Comparison of ENCODE assay signal across 15 cellular contexts in the genomic region with DNA sequence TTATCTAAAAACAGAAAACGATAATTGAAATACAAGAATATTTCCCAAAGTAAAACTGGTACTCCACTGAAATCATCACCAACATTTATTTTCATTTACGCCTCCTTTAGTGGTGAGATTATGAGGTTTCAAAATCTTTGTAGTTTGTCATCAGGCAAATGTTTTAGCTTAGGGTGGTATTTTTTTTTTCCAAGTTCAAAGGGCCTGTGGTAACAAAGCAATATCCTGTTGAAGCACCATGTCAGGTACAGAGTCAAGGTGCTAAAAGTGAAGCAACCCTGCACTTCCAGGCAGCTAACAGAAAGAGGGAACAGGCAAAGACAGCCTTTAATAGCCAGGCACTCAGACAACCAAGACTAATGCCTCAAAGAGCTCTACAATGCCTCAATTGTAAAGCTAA.
DNase-seq lines count a peak whose midpoint lies in the region; ATAC-seq lines count a peak whose summit lies in the region.
"Had no signal": no experiment of that assay in that cellular context is flagged by ENCODE, and none has a peak within 500 bp of the region (broad histone marks: within the 10 kb centered on the region; RNA-seq: fewer than 3 reads in every experiment).

No MANE protein-coding gene starts in this region.

- no peaks in the 10 kb centered on the region for H3K27me3 Mint-ChIP-seq in T-helper 17 cell
- no peaks in the 10 kb centered on the region for H3K27me3 Mint-ChIP-seq in activated naive CD8-positive, alpha-beta T cell treated with anti-CD3 and anti-CD28 coated beads, Interleukin-2, amount 10 ng/mL, durations not matched to agents 7 days and 5 days
- no peaks in the 10 kb centered on the region for H3K27me3 Mint-ChIP-seq in stimulated activated memory B cell treated with anti-CD40 and anti-IgM and Interleukin-4, amounts not matched to agents 10 μg/mL and 1 μg/mL and 100 μg/mL, for 72 hours

- no peaks in the 10 kb centered on the region for H3K9me3 ChIP-seq in T-helper 17 cell (ENCODE audit: control insufficient read depth, low read length, poor library complexity, severe bottlenecking)
- H3K9me3 ChIP-seq: left ventricle myocardium inferior had no signal

- peak overlapping the region; percentile 92 for H3K27ac Mint-ChIP-seq in T-helper 17 cell
- H3K27ac Mint-ChIP-seq in activated naive CD8-positive, alpha-beta T cell treated with anti-CD3 and anti-CD28 coated beads, Interleukin-2, amount 10 ng/mL, durations not matched to agents 7 days and 5 days: peak overlapping the region; percentile 77
- peak overlapping the region; percentile 35 for H3K27ac Mint-ChIP-seq in stimulated activated memory B cell treated with anti-CD40 and anti-IgM and Interleukin-4, amounts not matched to agents 10 μg/mL and 1 μg/mL and 100 μg/mL, for 72 hours

- DNase-seq in activated gamma-delta T cell treated with Interleukin-2 at 50 U/mL for 16 hours (peak; percentile 38), activated gamma-delta T cell (lab: John Stamatoyannopoulos, UW) (no peak), T-helper 17 cell (no peak), NCI-H510A treated with DMSO at 0.1 percent for 48 hours (lab: John Stamatoyannopoulos, UW) (no peak)
- no peak for DNase-seq in activated naive CD8-positive, alpha-beta T cell treated with anti-CD3 and anti-CD28 coated beads, Interleukin-2, amount 10 ng/mL, durations not matched to agents 7 days and 5 days
- DNase-seq: amniotic stem cell, foreskin fibroblast, GF-D8, left ventricle myocardium inferior, NCI-H82, posterior cingulate gyrus had no signal

- POLR2A ChIA-PET in activated naive CD8-positive, alpha-beta T cell treated with anti-CD3 and anti-CD28 coated beads, Interleukin-2, amount 10 ng/mL, durations not matched to agents 7 days and 5 days (lab: Charles Lee): interaction anchor here (0.6 to 2.1 kb wide), 5 partner anchors 9 to 605 kb away, joined by 3 to 10 read pairs (median 5); partner anchors contain the start of gene JAK1

- peaks cover 56% of the 10 kb centered on the region for H3K4me1 Mint-ChIP-seq in T-helper 17 cell
- H3K4me1 Mint-ChIP-seq in activated naive CD8-positive, alpha-beta T cell treated with anti-CD3 and anti-CD28 coated beads, Interleukin-2, amount 10 ng/mL, durations not matched to agents 7 days and 5 days: peaks cover 47% of the 10 kb centered on the region
- peaks cover 8% of the 10 kb centered on the region for H3K4me1 Mint-ChIP-seq in stimulated activated memory B cell treated with anti-CD40 and anti-IgM and Interleukin-4, amounts not matched to agents 10 μg/mL and 1 μg/mL and 100 μg/mL, for 72 hours

- H3K4me3 Mint-ChIP-seq in T-helper 17 cell: peak overlapping the region; percentile 65
- peak overlapping the region; percentile 71 for H3K4me3 Mint-ChIP-seq in activated naive CD8-positive, alpha-beta T cell treated with anti-CD3 and anti-CD28 coated beads, Interleukin-2, amount 10 ng/mL, durations not matched to agents 7 days and 5 days
- H3K4me3 Mint-ChIP-seq in stimulated activated memory B cell treated with anti-CD40 and anti-IgM and Interleukin-4, amounts not matched to agents 10 μg/mL and 1 μg/mL and 100 μg/mL, for 72 hours: no peak overlapping the region

- ATAC-seq in T-helper 17 cell (peak; percentile 94), GM19463 (IDR thresholded peaks at IDR 0.05; ENCODE audit: unreplicated experiment) (no peak), GM18870 (IDR thresholded peaks at IDR 0.05; ENCODE audit: unreplicated experiment) (no peak)
- ATAC-seq in activated naive CD8-positive, alpha-beta T cell treated with anti-CD3 and anti-CD28 coated beads, Interleukin-2, amount 10 ng/mL, durations not matched to agents 7 days and 5 days (ENCODE audit: low read depth): peak; percentile 93
- no peak for ATAC-seq in stimulated activated memory B cell treated with anti-CD40 and anti-IgM and Interleukin-4, amounts not matched to agents 10 μg/mL and 1 μg/mL and 100 μg/mL, for 72 hours
- ATAC-seq: HepG2 had no signal

- peaks cover 15% of the 10 kb centered on the region for H3K36me3 Mint-ChIP-seq in T-helper 17 cell (ENCODE audit: low read depth)
- H3K36me3 Mint-ChIP-seq in activated naive CD8-positive, alpha-beta T cell treated with anti-CD3 and anti-CD28 coated beads, Interleukin-2, amount 10 ng/mL, durations not matched to agents 7 days and 5 days: peaks cover 42% of the 10 kb centered on the region
- H3K36me3 Mint-ChIP-seq in stimulated activated memory B cell treated with anti-CD40 and anti-IgM and Interleukin-4, amounts not matched to agents 10 μg/mL and 1 μg/mL and 100 μg/mL, for 72 hours: peaks cover 58% of the 10 kb centered on the region

- H3K9me3 Mint-ChIP-seq in activated naive CD8-positive, alpha-beta T cell treated with anti-CD3 and anti-CD28 coated beads, Interleukin-2, amount 10 ng/mL, durations not matched to agents 7 days and 5 days: no peaks in the 10 kb centered on the region
- no peaks in the 10 kb centered on the region for H3K9me3 Mint-ChIP-seq in stimulated activated memory B cell treated with anti-CD40 and anti-IgM and Interleukin-4, amounts not matched to agents 10 μg/mL and 1 μg/mL and 100 μg/mL, for 72 hours

Comparison
In these comparisons a context has a peak if more than half of its experiments do, and no peak if none do; other contexts are left out.
1. ATAC-seq: peak in T-helper 17 cell (single experiment) and activated naive CD8-positive, alpha-beta T cell treated with anti-CD3 and anti-CD28 coated beads, Interleukin-2, amount 10 ng/mL, durations not matched to agents 7 days and 5 days (single experiment); none in stimulated activated memory B cell treated with anti-CD40 and anti-IgM and Interleukin-4, amounts not matched to agents 10 μg/mL and 1 μg/mL and 100 μg/mL, for 72 hours (single experiment), GM19463 (single experiment) and GM18870 (single experiment).
2. H3K27ac Mint-ChIP-seq: peak in every context shown above with its lines; median percentile 92 in T-helper 17 cell; 77 in activated naive CD8-positive, alpha-beta T cell treated with anti-CD3 and anti-CD28 coated beads, Interleukin-2, amount 10 ng/mL, durations not matched to agents 7 days and 5 days; 35 in stimulated activated memory B cell treated with anti-CD40 and anti-IgM and Interleukin-4, amounts not matched to agents 10 μg/mL and 1 μg/mL and 100 μg/mL, for 72 hours.